In the genomic region with DNA sequence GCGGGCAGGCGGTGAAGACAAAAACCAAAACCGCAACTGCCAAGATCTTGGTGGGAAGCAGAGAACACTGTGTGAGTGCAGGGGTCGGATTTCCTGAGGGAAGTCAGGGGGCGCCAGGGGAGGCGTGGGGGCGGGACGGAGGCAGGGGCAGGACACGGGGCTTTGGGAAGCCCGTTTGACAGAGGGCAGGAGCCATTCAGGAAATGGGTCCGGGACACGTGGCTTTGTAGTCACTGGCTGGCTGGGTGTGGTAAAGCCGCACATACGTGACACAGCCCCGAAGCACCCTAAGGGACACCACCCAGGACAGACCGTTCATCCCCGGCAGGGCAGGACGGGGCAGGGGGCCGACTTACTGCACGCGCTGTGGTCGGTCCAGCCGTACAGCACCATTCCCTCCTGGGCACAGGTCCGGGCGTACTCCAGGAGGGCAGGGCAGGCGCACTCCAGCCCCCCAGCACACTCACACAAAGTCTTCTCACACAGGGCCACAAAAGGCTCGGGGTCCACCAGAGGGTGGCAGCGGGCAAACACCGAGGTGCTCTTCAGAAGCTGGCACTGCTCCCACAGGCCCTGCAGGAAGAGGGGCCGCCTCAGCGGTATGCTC, we compare ENCODE assay signal across 8 cellular contexts. TPM values are rescaled to one million over a fixed set of nuclear protein-coding genes. Genes with fewer than 3 reads are reported as not detected.
A peak's percentile ranks its signal among the peaks of the same experiment; 100 is the strongest.
DNase-seq lines count a peak whose midpoint lies in the region; ATAC-seq and TF ChIP-seq lines count a peak whose summit lies in the region.

No MANE protein-coding gene starts in this region.

- H3K27me3 ChIP-seq in Peyer's patch = no peaks in the 10 kb centered on the region

- TF ChIP-seq CTCF in Peyer's patch (IDR thresholded peaks at IDR 0.05) (no peak), coronary artery (IDR thresholded peaks at IDR 0.05) (no peak)

- peaks cover 0 to 12% (median 3%) of the 10 kb centered on the region in 4 donors for H3K4me1 ChIP-seq in Peyer's patch

- H3K27me3 Mint-ChIP-seq in naive thymus-derived CD8-positive, alpha-beta T cell = peaks cover 3 to 21% (median 7%) of the 10 kb centered on the region in 5 donors

- POLR2A ChIA-PET in naive thymus-derived CD8-positive, alpha-beta T cell (lab: Charles Lee) = interaction anchor here (0.6 to 1.1 kb wide), 6 partner anchors 10 to 204 kb away, joined by 3 to 5 read pairs (median 4); no protein-coding TSS in a partner anchor

- H3K4me3 ChIP-seq in Peyer's patch (peak overlapping the region in 3 of 4 donors; percentile 22 to 40 (median 25)), coronary artery (peak overlapping the region; percentile 48)

- H3K9me3 Mint-ChIP-seq in naive thymus-derived CD8-positive, alpha-beta T cell = no peaks in the 10 kb centered on the region

- H3K36me3 Mint-ChIP-seq in naive thymus-derived CD8-positive, alpha-beta T cell = no peaks in the 10 kb centered on the region

- peak overlapping the region in 8 of 10 donors; percentile 1 to 93 (median 52) for H3K27ac Mint-ChIP-seq in naive thymus-derived CD8-positive, alpha-beta T cell

- H3K36me3 ChIP-seq in Peyer's patch = no peaks in the 10 kb centered on the region

- H3K4me1 Mint-ChIP-seq in naive thymus-derived CD8-positive, alpha-beta T cell = peaks cover 21 to 33% (median 29%) of the 10 kb centered on the region in 4 donors

- DNase-seq in AG20443 (ENCODE audit: low spot score) = peak; percentile 42
- DNase-seq in Peyer's patch = peak in 2 of 3 donors; percentile 17 to 68
- DNase-seq in coronary artery (ENCODE audit: low spot score) = no peak
- DNase-seq in naive thymus-derived CD8-positive, alpha-beta T cell = peak in 9 of 10 donors; percentile 13 to 77 (median 32)
- no peak for DNase-seq in NCI-H2029 (lab: John Stamatoyannopoulos, UW)
- no peak for DNase-seq in effector CD4-positive, alpha-beta T cell

- H3K4me3 Mint-ChIP-seq in naive thymus-derived CD8-positive, alpha-beta T cell = peak overlapping the region; percentile 76 to 94 (median 86)

- no peak for TF ChIP-seq POLR2A in Peyer's patch (IDR thresholded peaks at IDR 0.05)

- H3K27ac ChIP-seq in Peyer's patch = peak overlapping the region in 1 of 4 donors; percentile 9
- peak overlapping the region in 1 of 2 donors; percentile 37 for H3K27ac ChIP-seq in coronary artery

- no peaks in the 10 kb centered on the region for H3K9me3 ChIP-seq in Peyer's patch

- peak; percentile 67 to 84 for ATAC-seq in naive thymus-derived CD8-positive, alpha-beta T cell
- ATAC-seq in GM21528 (IDR thresholded peaks at IDR 0.05; ENCODE audit: low FRiP score, unreplicated experiment) (no peak), GM19328 (IDR thresholded peaks at IDR 0.05; ENCODE audit: unreplicated experiment) (no peak)

RNA-seq across cellular contexts. Expression of a gene that starts 49.4 kb away (rescaled TPM):
- total RNA-seq in Peyer's patch = 10 to 100 TPM; 21.5 to 98.2 (median 62.7) TPM
- under 1 TPM; 0.08 to 0.60 TPM for total RNA-seq in naive thymus-derived CD8-positive, alpha-beta T cell
- not detected for polyA plus RNA-seq in naive thymus-derived CD8-positive, alpha-beta T cell

Comparison
In these comparisons a context has a peak if more than half of its experiments do, and no peak if none do; other contexts are left out.
1. DNase-seq: peak in AG20443 (single experiment), Peyer's patch (2 of 3) and naive thymus-derived CD8-positive, alpha-beta T cell (9 of 10); none in coronary artery (single experiment), NCI-H2029 (single experiment) and effector CD4-positive, alpha-beta T cell (single experiment).
2. ATAC-seq: peak in naive thymus-derived CD8-positive, alpha-beta T cell (2 of 2); none in GM21528 (single experiment) and GM19328 (single experiment).
3. RNA of a gene that starts 49.4 kb away (total RNA-seq): 21.5 to 98.2 TPM in Peyer's patch; 0.08 to 0.60 TPM in naive thymus-derived CD8-positive, alpha-beta T cell; every median in the first group is over 10 times any median in the second.